Comparison of ENCODE assay signal across 8 cellular contexts in the genomic region with DNA sequence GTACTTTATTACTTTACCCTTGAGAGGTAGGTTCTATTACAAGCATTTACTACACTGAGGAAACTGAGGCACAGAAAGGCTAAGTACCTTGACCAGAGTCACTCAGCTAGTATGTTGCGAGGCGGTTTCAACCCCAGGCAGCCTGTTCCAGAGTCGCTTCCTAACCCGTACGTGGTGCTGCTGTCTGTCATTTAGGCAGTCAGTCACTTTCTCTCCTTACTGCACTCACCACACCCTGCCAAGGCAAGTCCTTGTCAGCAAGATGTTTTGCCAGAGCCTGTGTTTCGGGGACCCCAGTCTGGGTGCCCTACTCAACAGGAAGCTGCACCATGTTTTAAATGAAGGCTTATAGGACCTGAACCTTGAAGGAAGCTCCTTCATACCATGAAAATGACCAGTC.
"Had no signal": no experiment of that assay in that cellular context is flagged by ENCODE, and none has a peak within 500 bp of the region (broad histone marks: within the 10 kb centered on the region; RNA-seq: fewer than 3 reads in every experiment).

No MANE protein-coding gene starts in this region.

- FAIRE-seq: H1, H54, HTR-8/SVneo had no signal

- H2AFZ ChIP-seq: GM23338 had no signal

- H3K9me3 Mint-ChIP-seq: GM23338, H9 had no signal

- ATAC-seq: GM23338 had no signal

- H3K4me2 ChIP-seq: GM23338 had no signal

- H3K4me3 ChIP-seq: GM23338 had no signal

- H3K27ac Mint-ChIP-seq: GM23338, H9 had no signal

- DNase-seq: H9, HCEC 1CT, IMR-90, KBM-7 had no signal

- H3K4me3 Mint-ChIP-seq: GM23338, H9 had no signal
